Comparison of ENCODE assay signal across 28 cellular contexts in the genomic region with DNA sequence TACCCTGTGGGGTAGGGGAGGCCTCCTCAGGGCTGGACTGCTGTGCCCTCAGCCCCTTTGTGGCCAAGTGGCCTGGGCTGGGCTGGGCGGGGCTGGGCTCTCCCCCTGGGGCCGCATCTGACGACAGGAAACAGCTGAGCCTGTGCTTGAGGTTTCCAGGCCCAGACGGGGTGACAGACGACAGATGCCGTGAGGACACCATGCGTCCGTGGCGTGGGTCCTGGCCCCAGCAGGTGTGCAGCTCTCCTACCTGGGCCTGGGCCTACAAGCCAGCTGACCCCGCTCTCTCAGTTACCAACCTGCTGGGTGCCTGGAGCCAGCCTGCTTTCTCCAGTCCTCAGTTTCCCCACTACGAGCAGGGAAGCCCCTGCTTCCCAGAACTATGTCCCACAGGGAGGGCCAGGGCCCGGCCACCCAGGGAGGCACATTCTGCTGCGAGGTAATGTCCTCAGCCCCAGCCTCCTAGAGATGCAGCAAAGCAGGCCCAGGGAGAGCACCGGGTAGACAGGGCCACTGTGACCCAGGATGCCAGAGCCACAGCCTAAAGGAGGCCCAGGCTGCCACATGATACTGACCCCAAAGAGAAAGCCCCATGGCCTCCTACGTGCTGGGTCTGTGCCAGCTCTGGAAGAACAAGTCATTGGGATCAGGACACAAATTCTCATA.
DNase-seq lines count a peak whose midpoint lies in the region; ATAC-seq and TF ChIP-seq lines count a peak whose summit lies in the region.
"Had no signal": no experiment of that assay in that cellular context is flagged by ENCODE, and none has a peak within 500 bp of the region (broad histone marks: within the 10 kb centered on the region; RNA-seq: fewer than 3 reads in every experiment).

No MANE protein-coding gene starts in this region.

- no peaks in the 10 kb centered on the region for H3K4me1 ChIP-seq in aorta (ENCODE audit: control insufficient read depth in 1 of 2, insufficient read depth in 2 of 2, low read length in 2 of 2)

- no peak overlapping the region for H3K27ac ChIP-seq in aorta (ENCODE audit: low read depth in 1 of 2, low read length in 2 of 2)
- H3K27ac ChIP-seq: A549, body of pancreas, VCaP had no signal

- H3K27me3 Mint-ChIP-seq in activated T-cell treated with anti-CD3 and anti-CD28 coated beads, Interleukin-2, amount 50 U/mL, for 24 hours, result no peaks in the 10 kb centered on the region
- no peaks in the 10 kb centered on the region for H3K27me3 Mint-ChIP-seq in mesothelial cell of epicardium (ENCODE audit: low read depth)
- H3K27me3 Mint-ChIP-seq: activated CD4-positive, alpha-beta T cell treated with anti-CD3 and anti-CD28 coated beads, Interleukin-2, amount 10 ng/mL, durations not matched to agents 24 days and 14 days; CD4-positive, alpha-beta memory T cell had no signal

- no peaks in the 10 kb centered on the region for H3K36me3 ChIP-seq in aorta (ENCODE audit: control insufficient read depth in 1 of 2, insufficient read depth in 2 of 2, low read length in 1 of 2)

- H3K9me3 Mint-ChIP-seq in activated T-cell treated with anti-CD3 and anti-CD28 coated beads, Interleukin-2, amount 50 U/mL, for 24 hours, result no peaks in the 10 kb centered on the region
- H3K9me3 Mint-ChIP-seq in mesothelial cell of epicardium, result no peaks in the 10 kb centered on the region
- H3K9me3 Mint-ChIP-seq: activated CD4-positive, alpha-beta T cell treated with anti-CD3 and anti-CD28 coated beads, Interleukin-2, amount 10 ng/mL, durations not matched to agents 24 days and 14 days; activated T-cell treated with anti-CD3 and anti-CD28 coated beads, Interleukin-2, amount 50 U/mL, for 4 hours; CD4-positive, alpha-beta memory T cell; central memory CD8-positive, alpha-beta T cell; dendritic cell treated with granulocyte-macrophage colony-stimulating factor and Interleukin-4, amounts not matched to agents 40 ng/mL and 50 ng/mL, for 4 days; neural crest cell had no signal

- no peaks in the 10 kb centered on the region for H3K27me3 ChIP-seq in aorta (ENCODE audit: control insufficient read depth in 1 of 2, insufficient read depth in 2 of 2, low read length in 1 of 2)
- H3K27me3 ChIP-seq: body of pancreas had no signal

- no peak overlapping the region for H3K27ac Mint-ChIP-seq in activated T-cell treated with anti-CD3 and anti-CD28 coated beads, Interleukin-2, amount 50 U/mL, for 24 hours
- peak overlapping the region; percentile 88 for H3K27ac Mint-ChIP-seq in mesothelial cell of epicardium
- H3K27ac Mint-ChIP-seq: activated CD4-positive, alpha-beta T cell treated with anti-CD3 and anti-CD28 coated beads, Interleukin-2, amount 10 ng/mL, durations not matched to agents 24 days and 14 days; CD4-positive, alpha-beta memory T cell; dendritic cell treated with granulocyte-macrophage colony-stimulating factor and Interleukin-4, amounts not matched to agents 40 ng/mL and 50 ng/mL, for 4 days had no signal

- DNase-seq in activated T-cell treated with anti-CD3 and anti-CD28 coated beads, Interleukin-2, amount 50 U/mL, for 24 hours, result peak; percentile 16
- no peak for DNase-seq in activated T-cell treated with anti-CD3 and anti-CD28 coated beads, Interleukin-2, amount 50 U/mL, for 48 hours
- peak; percentile 24 for DNase-seq in UCSD-AML1 (lab: John Stamatoyannopoulos, UW; ENCODE audit: unreplicated experiment)
- DNase-seq in mesothelial cell of epicardium (ENCODE audit: low spot score in 2 of 2, unreplicated experiment in 2 of 2), result no peak
- peak; percentile 28 to 74 for DNase-seq in aorta
- no peak for DNase-seq in SIG-M5 treated with dmso at 0.1 percent for 504 hours (lab: John Stamatoyannopoulos, UW; ENCODE audit: unreplicated experiment)
- no peak for DNase-seq in DMS79 (lab: John Stamatoyannopoulos, UW)
- no peak for DNase-seq in SW480 (ENCODE audit: low spot score)
- DNase-seq: activated CD4-positive, alpha-beta T cell treated with anti-CD3 and anti-CD28 coated beads, Interleukin-2, amount 10 ng/mL, durations not matched to agents 24 days and 14 days; AML-193; body of pancreas; CD4-positive, alpha-beta memory T cell; foreskin fibroblast; NCI-H1694; NCI-H2171; NK-92 treated with Interleukin-12 subunit alpha and Interleukin-12 subunit beta, amount 100 ng/mL, for 24 hours; SHP77; stimulated activated CD4-positive, alpha-beta T cell treated with anti-CD3 and anti-CD28 coated beads, Interleukin-1b, Interleukin-23, amount 100 ng/mL, for 48 hours; stimulated activated naive CD4-positive, alpha-beta T cell treated with Interleukin-2 at 50 U/mL for 16 hours had no signal

- no peaks in the 10 kb centered on the region for H3K4me1 Mint-ChIP-seq in activated T-cell treated with anti-CD3 and anti-CD28 coated beads, Interleukin-2, amount 50 U/mL, for 24 hours (ENCODE audit: low read depth)
- peaks cover 57% of the 10 kb centered on the region for H3K4me1 Mint-ChIP-seq in mesothelial cell of epicardium
- H3K4me1 Mint-ChIP-seq: activated CD4-positive, alpha-beta T cell treated with anti-CD3 and anti-CD28 coated beads, Interleukin-2, amount 10 ng/mL, durations not matched to agents 24 days and 14 days; CD4-positive, alpha-beta memory T cell; central memory CD8-positive, alpha-beta T cell; neural crest cell had no signal

- H3K4me3 Mint-ChIP-seq in activated T-cell treated with anti-CD3 and anti-CD28 coated beads, Interleukin-2, amount 50 U/mL, for 24 hours, result no peak overlapping the region
- H3K4me3 Mint-ChIP-seq in mesothelial cell of epicardium, result peak overlapping the region; percentile 78
- H3K4me3 Mint-ChIP-seq: activated CD4-positive, alpha-beta T cell treated with anti-CD3 and anti-CD28 coated beads, Interleukin-2, amount 10 ng/mL, durations not matched to agents 24 days and 14 days; activated T-cell treated with anti-CD3 and anti-CD28 coated beads, Interleukin-2, amount 50 U/mL, for 4 hours; CD4-positive, alpha-beta memory T cell; central memory CD8-positive, alpha-beta T cell; dendritic cell treated with granulocyte-macrophage colony-stimulating factor and Interleukin-4, amounts not matched to agents 40 ng/mL and 50 ng/mL, for 4 days; neural crest cell had no signal

- no peak overlapping the region for H3K4me3 ChIP-seq in aorta (ENCODE audit: low read length in 2 of 2)
- H3K4me3 ChIP-seq: A549, body of pancreas, smooth muscle cell had no signal

- intact Hi-C loops in aorta (cut with DNase I), result no loop called here

- TF ChIP-seq CTCF in mesothelial cell of epicardium (IDR thresholded peaks at IDR 0.05; ENCODE audit: unreplicated experiment), result no peak

- H3K36me3 Mint-ChIP-seq in activated T-cell treated with anti-CD3 and anti-CD28 coated beads, Interleukin-2, amount 50 U/mL, for 24 hours (ENCODE audit: low read depth), result no peaks in the 10 kb centered on the region
- peaks cover 9% of the 10 kb centered on the region for H3K36me3 Mint-ChIP-seq in mesothelial cell of epicardium
- H3K36me3 Mint-ChIP-seq: CD4-positive, alpha-beta memory T cell had no signal

- no peaks in the 10 kb centered on the region for H3K9me3 ChIP-seq in aorta (ENCODE audit: control insufficient read depth, low read length)
- H3K9me3 ChIP-seq: A549, body of pancreas had no signal

- WGBS in aorta, 2 donors, result 77 to 83% methylated on average over 15 of the region's 15 CpGs

- ATAC-seq in aorta (ENCODE audit: low FRiP score), result no peak
- ATAC-seq: A549; activated T-cell treated with anti-CD3 and anti-CD28 coated beads, Interleukin-2, amount 50 U/mL, for 4 hours; body of pancreas; esophagus mucosa; HepG2 had no signal

Comparison
In these comparisons a context has a peak if more than half of its experiments do, and no peak if none do; other contexts are left out.
1. DNase-seq: peak in activated T-cell treated with anti-CD3 and anti-CD28 coated beads, Interleukin-2, amount 50 U/mL, for 24 hours (single experiment), UCSD-AML1 (single experiment) and aorta (2 of 2); none in activated T-cell treated with anti-CD3 and anti-CD28 coated beads, Interleukin-2, amount 50 U/mL, for 48 hours (0 of 2), mesothelial cell of epicardium (0 of 2), SIG-M5 treated with dmso at 0.1 percent for 504 hours (single experiment), DMS79 (single experiment) and SW480 (single experiment).